Comparison of ENCODE assay signal across 10 cellular contexts in genomic region chr19:9498183-9498902, GRCh38. TPM values are rescaled to one million over a fixed set of nuclear protein-coding genes. Genes with fewer than 3 reads are reported as not detected.
DNase-seq lines count a peak whose midpoint lies in the region; ATAC-seq and TF ChIP-seq lines count a peak whose summit lies in the region.
"Had no signal": no experiment of that assay in that cellular context is flagged by ENCODE, and none has a peak within 500 bp of the region (broad histone marks: within the 10 kb centered on the region; RNA-seq: fewer than 3 reads in every experiment).

Gene ZNF560 (minus strand): TSS chr19:9498616. CDS start chr19:9475313, 23,303 bp downstream.

- H3K9me3 ChIP-seq in A673 (ENCODE audit: low read depth, low read length, poor library complexity, severe bottlenecking) (peaks cover 26% of the 10 kb centered on the region), tibial artery (peaks cover 15 to 77% (median 76%) of the 10 kb centered on the region in 3 donors)

- no TSS peak for BruUV-seq in A673 (replicated peaks; lab: Mats Ljungman, UMichigan)

- peak; percentile 50 for TF ChIP-seq CTCF in A673 (conservative IDR thresholded peaks at IDR 0.05; ENCODE audit: low read depth, low read length)
- peak; percentile 58 for TF ChIP-seq CTCF in VCaP (conservative IDR thresholded peaks at IDR 0.05)
- TF ChIP-seq CTCF in fibroblast of villous mesenchyme (IDR thresholded peaks at IDR 0.05; ENCODE audit: insufficient read depth, low read depth, low read length), result peak; percentile 49
- TF ChIP-seq CTCF in tibial artery (IDR thresholded peaks at IDR 0.05), result no peak
- no peak for TF ChIP-seq CTCF in RWPE1 (conservative IDR thresholded peaks at IDR 0.05; ENCODE audit: low read depth)

- H3K27ac ChIP-seq in A673 (ENCODE audit: low read depth, low read length, poor library complexity, severe bottlenecking), result peak within 1 kb of the TSS; percentile 73
- H3K27ac ChIP-seq in VCaP, result peak within 1 kb of the TSS; percentile 65
- no peak within 1 kb of the TSS for H3K27ac ChIP-seq in tibial artery
- H3K27ac ChIP-seq in RWPE1, result no peak within 1 kb of the TSS

- H3K4me1 ChIP-seq in A673 (ENCODE audit: insufficient read depth, low read length, poor library complexity, severe bottlenecking) (no peaks in the 10 kb centered on the region), tibial artery (no peaks in the 10 kb centered on the region)

- H3K4me3 ChIP-seq in A673 (ENCODE audit: low read depth, low read length, poor library complexity, severe bottlenecking) (peak within 1 kb of the TSS; percentile 51), fibroblast of villous mesenchyme (ENCODE audit: low read depth, low read length) (peak within 1 kb of the TSS; percentile 63), tibial artery (no peak within 1 kb of the TSS)

- ATAC-seq in GM18873 (IDR thresholded peaks at IDR 0.05; ENCODE audit: low FRiP score, unreplicated experiment), result no peak

- POLR2A ChIA-PET in A673 (lab: Charles Lee; ENCODE audit: low non-redundant PET), result interaction anchor here (0.6 kb wide), 1 partner anchor 62 kb away, joined by 4 read pairs; no protein-coding TSS in a partner anchor
- POLR2A ChIA-PET in RWPE1 (lab: Yijun Ruan, JAX; ENCODE audit: low non-redundant PET), result no interaction called here

- H3K36me3 ChIP-seq in A673 (ENCODE audit: insufficient read depth, low read length, poor library complexity, severe bottlenecking) (no peaks in the 10 kb centered on the region), tibial artery (no peaks in the 10 kb centered on the region)

- H3K27me3 ChIP-seq in A673 (replicated peaks; ENCODE audit: insufficient read depth, low read depth, low read length, poor library complexity), result no peaks in the 10 kb centered on the region
- H3K27me3 ChIP-seq in tibial artery, result no peaks in the 10 kb centered on the region

- intact Hi-C loops in A673 (cut with micrococcal nuclease; ENCODE audit: unreplicated experiment) (no loop called here), tibial artery (cut with DNase I; ENCODE audit: low total_unique reads) (no loop called here)

- DNase-seq in A673 (ENCODE audit: low spot score) (peak; percentile 85), GM03348 (ENCODE audit: low spot score) (peak; percentile 10), fibroblast of villous mesenchyme (ENCODE audit: low read depth) (peak; percentile 57), tibial artery (no peak), NCI-H2171 treated with DMSO at 0.1 percent for 48 hours (lab: John Stamatoyannopoulos, UW) (no peak), RWPE1 (ENCODE audit: low spot score) (no peak)
- DNase-seq: NCI-H1417 treated with DMSO at 0.1 percent for 48 hours had no signal

- CTCF ChIA-PET in A673 (lab: Charles Lee), result interaction anchor here (0.6 kb wide), 1 partner anchor 335 kb away, joined by 10 read pairs; no protein-coding TSS in a partner anchor
- CTCF ChIA-PET in RWPE1 (lab: Yijun Ruan, JAX), result no interaction called here

RNA-seq across cellular contexts. Expression of gene ZNF560, which starts in this region (rescaled TPM):
- total RNA-seq in A673 (2021), result 5.7 and 8.0 TPM in 2 replicates
- 0.86 and 0.97 TPM in 2 replicates for total RNA-seq in fibroblast of villous mesenchyme
- total RNA-seq: myocyte had no signal

Comparison
In these comparisons a context has a peak if more than half of its experiments do, and no peak if none do; other contexts are left out.
1. Peak in DNase-seq and H3K4me3 ChIP-seq in fibroblast of villous mesenchyme; RNA of the gene not detected or under 1 TPM.
2. DNase-seq: peak in A673 (single experiment) and GM03348 (single experiment); none in tibial artery (0 of 2), NCI-H2171 treated with DMSO at 0.1 percent for 48 hours (single experiment) and RWPE1 (single experiment).
3. H3K27ac ChIP-seq: peak in A673 (single experiment) and VCaP (single experiment); none in tibial artery (0 of 2) and RWPE1 (single experiment).
4. CTCF ChIP-seq: peak in A673 (single experiment), VCaP (single experiment) and fibroblast of villous mesenchyme (single experiment); none in tibial artery (0 of 2) and RWPE1 (single experiment).